8 cellular contexts compared by ENCODE assay signal in the genomic region with DNA sequence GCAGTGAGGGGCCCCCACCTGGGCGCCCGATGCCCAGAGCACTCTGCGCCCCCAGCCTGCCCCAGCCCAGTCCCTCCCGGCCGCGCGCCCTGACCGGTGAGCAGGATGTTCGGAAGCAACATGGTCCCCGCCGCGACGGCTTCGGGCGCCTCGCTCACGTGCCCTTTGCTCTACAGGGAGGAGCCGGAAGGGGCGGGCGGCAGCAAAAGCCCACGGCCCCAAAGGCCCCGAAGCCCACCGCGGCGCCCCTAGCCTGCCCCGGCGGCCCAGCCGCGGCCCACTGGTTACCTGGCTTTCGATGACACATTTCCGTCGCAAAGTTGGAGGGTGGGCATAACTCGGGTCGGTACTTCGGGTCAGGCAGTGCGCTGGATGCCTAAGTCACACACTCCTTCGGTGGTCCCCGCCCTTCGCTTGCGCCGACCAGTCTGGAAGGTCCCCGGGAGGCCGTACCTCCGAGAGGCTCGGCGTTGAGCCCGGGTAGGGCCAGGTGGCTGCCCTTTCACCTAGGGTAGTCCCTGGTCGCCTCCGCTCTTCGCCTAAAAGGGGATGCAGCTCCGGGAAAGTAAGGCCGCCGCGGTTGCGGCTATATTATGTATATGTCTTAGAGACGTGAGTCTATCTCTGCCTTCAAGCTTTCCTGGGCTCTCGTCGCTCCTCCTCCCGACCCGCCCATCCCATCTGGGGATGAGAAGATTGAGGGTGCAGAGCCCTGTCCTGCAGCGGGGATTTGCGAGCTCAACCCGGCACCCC. TPM values are rescaled to one million over a fixed set of nuclear protein-coding genes. Genes with fewer than 3 reads are reported as not detected.
A peak's percentile ranks its signal among the peaks of the same experiment; 100 is the strongest.
DNase-seq lines count a peak whose midpoint lies in the region; TF ChIP-seq lines count a peak whose summit lies in the region.

A gene (minus strand): TSS at position 152 of the 753 bp plus-strand sequence. CDS start 30 bp downstream, at position 122.
A gene with protein sequence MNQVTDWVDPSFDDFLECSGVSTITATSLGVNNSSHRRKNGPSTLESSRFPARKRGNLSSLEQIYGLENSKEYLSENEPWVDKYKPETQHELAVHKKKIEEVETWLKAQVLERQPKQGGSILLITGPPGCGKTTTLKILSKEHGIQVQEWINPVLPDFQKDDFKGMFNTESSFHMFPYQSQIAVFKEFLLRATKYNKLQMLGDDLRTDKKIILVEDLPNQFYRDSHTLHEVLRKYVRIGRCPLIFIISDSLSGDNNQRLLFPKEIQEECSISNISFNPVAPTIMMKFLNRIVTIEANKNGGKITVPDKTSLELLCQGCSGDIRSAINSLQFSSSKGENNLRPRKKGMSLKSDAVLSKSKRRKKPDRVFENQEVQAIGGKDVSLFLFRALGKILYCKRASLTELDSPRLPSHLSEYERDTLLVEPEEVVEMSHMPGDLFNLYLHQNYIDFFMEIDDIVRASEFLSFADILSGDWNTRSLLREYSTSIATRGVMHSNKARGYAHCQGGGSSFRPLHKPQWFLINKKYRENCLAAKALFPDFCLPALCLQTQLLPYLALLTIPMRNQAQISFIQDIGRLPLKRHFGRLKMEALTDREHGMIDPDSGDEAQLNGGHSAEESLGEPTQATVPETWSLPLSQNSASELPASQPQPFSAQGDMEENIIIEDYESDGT (plus strand): TSS at position 450 of the 753 bp plus-strand sequence. CDS start 2,391 bp downstream, outside the sequence.
A gene with protein sequence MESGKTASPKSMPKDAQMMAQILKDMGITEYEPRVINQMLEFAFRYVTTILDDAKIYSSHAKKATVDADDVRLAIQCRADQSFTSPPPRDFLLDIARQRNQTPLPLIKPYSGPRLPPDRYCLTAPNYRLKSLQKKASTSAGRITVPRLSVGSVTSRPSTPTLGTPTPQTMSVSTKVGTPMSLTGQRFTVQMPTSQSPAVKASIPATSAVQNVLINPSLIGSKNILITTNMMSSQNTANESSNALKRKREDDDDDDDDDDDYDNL (minus strand): TSS at position 152 of the 753 bp plus-strand sequence. CDS start 3,783 bp downstream, outside the sequence.

- H2BK120ac ChIP-seq in H9 (ENCODE audit: low read depth, low read length, poor library complexity, severe bottlenecking) = no peak within 1 kb of the TSS

- peaks cover 10 to 15% of the 10 kb centered on the region in 2 experiments for H3K4me1 Mint-ChIP-seq in H9

- no peak within 1 kb of the TSS for H2BK5ac ChIP-seq in H9 (ENCODE audit: insufficient read length, low read length)

- no CpG with 5 or more reads among the region's 63 CpGs for WGBS in H9 (ENCODE audit: extremely low coverage, insufficient read length, low lambda C conversion rate)
- WGBS in stomach, 5 donors = 0 to 1% (median 0%) methylated on average over 25 to 63 of the region's 63 CpGs

- peak; percentile 19 for TF ChIP-seq RAD21 in neural cell (conservative IDR thresholded peaks at IDR 0.05)

- DNase-seq in ELR (ENCODE audit: low read depth) (peak; percentile 93), H9 (peak; percentile 95), MG63 (peak; percentile 90), SHP77 treated with DMSO at 0.1 percent for 48 hours (lab: John Stamatoyannopoulos, UW) (peak; percentile 75), activated gamma-delta T cell (lab: John Stamatoyannopoulos, UW) (peak; percentile 79), fibroblast of villous mesenchyme (ENCODE audit: low read depth) (peak; percentile 93), stomach (peak; percentile 93)

- H3K4me2 ChIP-seq in H9 (ENCODE audit: insufficient read depth, insufficient read length, low read length) = peak within 1 kb of the TSS; percentile 89
- H3K4me2 ChIP-seq in neural cell (ENCODE audit: low read length) = peak within 1 kb of the TSS; percentile 84

- no peak within 1 kb of the TSS for H4K8ac ChIP-seq in H9 (replicated peaks; ENCODE audit: insufficient read length, low read depth, low read length)

- H2BK15ac ChIP-seq in H9 (ENCODE audit: low read depth, low read length) = no peak within 1 kb of the TSS

- H3K23me2 ChIP-seq in H9 (ENCODE audit: insufficient read length, low read depth, low read length, poor library complexity, severe bottlenecking) = peaks cover 2% of the 10 kb centered on the region

- H3K27ac Mint-ChIP-seq in H9 = peak within 1 kb of the TSS; percentile 99

- no peak within 1 kb of the TSS for H3T11ph ChIP-seq in H9 (ENCODE audit: low read length)

- H3K9me3 ChIP-seq in H9 (ENCODE audit: control insufficient read depth, low read depth, low read length) (no peaks in the 10 kb centered on the region), MG63 (no peaks in the 10 kb centered on the region), neural cell (ENCODE audit: low read length) (no peaks in the 10 kb centered on the region), stomach (no peaks in the 10 kb centered on the region)

- H3K56ac ChIP-seq in H9 (ENCODE audit: insufficient read length, low read depth, low read length) = no peak within 1 kb of the TSS

- no peak within 1 kb of the TSS for H3K4ac ChIP-seq in H9 (ENCODE audit: low read depth, low read length)

- H3K9me2 ChIP-seq in neural cell (ENCODE audit: insufficient read depth, low read length) = no peaks in the 10 kb centered on the region

- no peak within 1 kb of the TSS for H2BK20ac ChIP-seq in H9 (ENCODE audit: low read depth, low read length, poor library complexity, severe bottlenecking)

- H4K20me1 ChIP-seq in H9 (ENCODE audit: control insufficient read depth, insufficient read depth, insufficient read length) (peaks cover 3% of the 10 kb centered on the region), neural cell (ENCODE audit: insufficient read depth) (no peaks in the 10 kb centered on the region)

- H4K91ac ChIP-seq in H9 (ENCODE audit: insufficient read length, low read depth, low read length) = no peak within 1 kb of the TSS

- H3K18ac ChIP-seq in H9 (ENCODE audit: insufficient read length, low read depth, low read length) = peak within 1 kb of the TSS; percentile 93

- H3K4me3 Mint-ChIP-seq in H9 = peak within 1 kb of the TSS; percentile 97 to 98

- TF ChIP-seq CTCF in H9 (conservative IDR thresholded peaks at IDR 0.05) (no peak), fibroblast of villous mesenchyme (IDR thresholded peaks at IDR 0.05; ENCODE audit: insufficient read depth, low read depth, low read length) (no peak), neural cell (IDR thresholded peaks at IDR 0.05; ENCODE audit: poor library complexity, severe bottlenecking) (no peak), stomach (IDR thresholded peaks at IDR 0.05) (no peak)

- H3K36me3 ChIP-seq in MG63 (peaks cover 40% of the 10 kb centered on the region), neural cell (ENCODE audit: insufficient read depth, low read length) (no peaks in the 10 kb centered on the region), stomach (peaks cover 8 to 32% (median 31%) of the 10 kb centered on the region in 4 donors)

- peak within 1 kb of the TSS; percentile 98 for H3K4me3 ChIP-seq in MG63
- H3K4me3 ChIP-seq in fibroblast of villous mesenchyme (ENCODE audit: low read depth, low read length) = peak within 1 kb of the TSS; percentile 90
- H3K4me3 ChIP-seq in neural cell (ENCODE audit: low read length) = peak within 1 kb of the TSS; percentile 92
- H3K4me3 ChIP-seq in stomach = peak within 1 kb of the TSS; percentile 64 to 95 (median 76)

- no peaks in the 10 kb centered on the region for H3K27me3 Mint-ChIP-seq in H9 (ENCODE audit: low read depth)

- H3K23ac ChIP-seq in H9 (ENCODE audit: insufficient read length, low read depth, low read length) = no peak within 1 kb of the TSS

- H3F3A ChIP-seq in neural cell (ENCODE audit: insufficient read depth, low read length, poor library complexity, severe bottlenecking) = no peaks in the 10 kb centered on the region

- no peaks in the 10 kb centered on the region for H3K27me3 ChIP-seq in H9 (ENCODE audit: insufficient read depth, low read length)
- no peaks in the 10 kb centered on the region for H3K27me3 ChIP-seq in MG63
- no peaks in the 10 kb centered on the region for H3K27me3 ChIP-seq in neural cell (ENCODE audit: insufficient read depth, low read depth, low read length)
- no peaks in the 10 kb centered on the region for H3K27me3 ChIP-seq in stomach

- H3K4me1 ChIP-seq in H9 (ENCODE audit: insufficient read depth, low read length) (no peaks in the 10 kb centered on the region), stomach (peaks cover 10 to 53% (median 34%) of the 10 kb centered on the region in 4 donors)

- H2BK12ac ChIP-seq in H9 (ENCODE audit: insufficient read length, low read depth, low read length) = no peak within 1 kb of the TSS

- H3K9ac ChIP-seq in H9 (ENCODE audit: extremely low read depth, insufficient read length, low read length) (peak within 1 kb of the TSS; percentile 96), neural cell (ENCODE audit: low read length) (peak within 1 kb of the TSS; percentile 87)

- no peak within 1 kb of the TSS for H4K5ac ChIP-seq in H9 (ENCODE audit: insufficient read length, low read depth, low read length)

- peaks cover 30% of the 10 kb centered on the region; the same call in 1 of the 2 replicates for H3K79me2 ChIP-seq in H9 (ENCODE audit: insufficient read depth, low read length)
- H3K79me2 ChIP-seq in neural cell (replicated peaks; ENCODE audit: insufficient read depth, low read length) = peaks cover 48% of the 10 kb centered on the region

- no peak within 1 kb of the TSS for H2AK5ac ChIP-seq in H9 (ENCODE audit: insufficient read length, low read length)

- TF ChIP-seq EP300 in neural cell (conservative IDR thresholded peaks at IDR 0.05; ENCODE audit: poor library complexity, severe bottlenecking) (peak; percentile 54), stomach (IDR thresholded peaks at IDR 0.05) (no peak)

- peaks cover 18 to 31% (median 28%) of the 10 kb centered on the region in 3 experiments; a peak in 6 of 7 replicates for H3K36me3 Mint-ChIP-seq in H9 (ENCODE audit: insufficient read depth in 1 of 3, low read depth in 3 of 3)

- TF ChIP-seq POLR2A in stomach (IDR thresholded peaks at IDR 0.05) = peak in 1 of 4 donors; percentile 19

- no peak within 1 kb of the TSS for H2AFZ ChIP-seq in H9 (ENCODE audit: low read length)
- H2AFZ ChIP-seq in neural cell (ENCODE audit: low read depth, low read length) = peak within 1 kb of the TSS; percentile 98

- no peaks in the 10 kb centered on the region for H3K79me1 ChIP-seq in H9 (ENCODE audit: insufficient read depth, low read depth, low read length, poor library complexity, severe bottlenecking)

- H3K27ac ChIP-seq in H9 (ENCODE audit: insufficient read length, low read depth, low read length) (peak within 1 kb of the TSS; percentile 73), neural cell (ENCODE audit: low read length) (peak within 1 kb of the TSS; percentile 92), stomach (peak within 1 kb of the TSS; percentile 94 to 100 (median 95))

- intact Hi-C loops in stomach (cut with DNase I; ENCODE audit: low total_unique reads) = loop anchor here (10.0 kb wide), 1 partner anchor 275 kb away; a partner anchor contains a TSS

- no peaks in the 10 kb centered on the region for H3K9me3 Mint-ChIP-seq in H9

- peak within 1 kb of the TSS; percentile 94 for H3K14ac ChIP-seq in H9 (ENCODE audit: insufficient read depth, low read length)

RNA-seq across cellular contexts. Expression of the first gene that starts in this region (rescaled TPM):
- total RNA-seq in H9 (2021) (39.0 and 40.8 TPM in 2 replicates), fibroblast of villous mesenchyme (23.8 and 32.8 TPM in 2 replicates), stomach (10 to 100 TPM in 3 of 5 donors, not detected in 2; 17.5 to 42.0 (median 32.7) TPM)
- 35.2 and 49.9 TPM in 2 replicates for total RNA-seq in MG63 (2014; rRNA removed; shearing (Covaris generic); ENCODE audit: low replicate concordance)
- polyA plus RNA-seq in neural cell (91.0 and 93.5 TPM in 2 replicates), stomach (10 to 100 TPM; 40.8 to 45.4 (median 44.2) TPM)
- 21.7 and 25.0 TPM in 2 replicates for polyA minus RNA-seq in neural cell

RNA-seq across cellular contexts. Expression of the second gene that starts in this region (rescaled TPM):
- total RNA-seq in H9 (2021) (28.5 and 31.9 TPM in 2 replicates), fibroblast of villous mesenchyme (21.3 and 27.2 TPM in 2 replicates), stomach (10 to 100 TPM; 11.1 to 42.5 (median 30.3) TPM)
- total RNA-seq in MG63 (2014; rRNA removed; shearing (Covaris generic); ENCODE audit: low replicate concordance) = 2.5 and 12.4 TPM in 2 replicates
- polyA plus RNA-seq in neural cell (51.8 and 54.8 TPM in 2 replicates), stomach (10 to 100 TPM in 2 of 3 donors, 1 to 10 TPM in 1; 9.4 to 13.1 (median 11.5) TPM)
- polyA minus RNA-seq in neural cell = 62.5 and 64.3 TPM in 2 replicates

RNA-seq across cellular contexts. Expression of the third gene that starts in this region (rescaled TPM):
- total RNA-seq in H9 (2021) = 82.4 and 85.0 TPM in 2 replicates
- total RNA-seq in MG63 (2014; rRNA removed; shearing (Covaris generic); ENCODE audit: low replicate concordance) = 73.7 and 104 TPM in 2 replicates
- total RNA-seq in fibroblast of villous mesenchyme = 66.4 and 94.6 TPM in 2 replicates
- polyA plus RNA-seq in neural cell = 197 and 201 TPM in 2 replicates
- 85.5 and 105 TPM in 2 replicates for polyA minus RNA-seq in neural cell
- 10 to 100 TPM in 2 of 5 donors, 1 to 10 TPM in 3; 1.2 to 54.2 (median 8.5) TPM for total RNA-seq in stomach
- 10 to 100 TPM; 52.5 to 77.9 (median 64.4) TPM for polyA plus RNA-seq in stomach

Comparison
In these comparisons a context has a peak if more than half of its experiments do, and no peak if none do; other contexts are left out.
1. Peak in every context shown above with its lines: DNase-seq, H3K4me3 ChIP-seq and H3K27ac ChIP-seq.